1 cellular context compared by ENCODE assay signal in genomic region chr1:152858062-152858461, GRCh38.
TF ChIP-seq lines count a peak whose summit lies in the region.

No MANE protein-coding gene starts in this region.

TF ChIP-seq in HepG2, 621 proteins besides CTCF, POLR2A, EP300 and RAD21:
- no peak for TF ChIP-seq ZNF44 (CRISPR knock-in tag; IDR thresholded peaks at IDR 0.05)
